37 cellular contexts compared by ENCODE assay signal in genomic region chr11:134904103-134904502, GRCh38.
"Had no signal": no experiment of that assay in that cellular context is flagged by ENCODE, and none has a peak within 500 bp of the region (broad histone marks: within the 10 kb centered on the region; RNA-seq: fewer than 3 reads in every experiment).

No MANE protein-coding gene starts in this region.

- H3K4me3 Mint-ChIP-seq: activated naive CD4-positive, alpha-beta T cell treated with anti-CD3 and anti-CD28 coated beads for 36 hours; activated naive CD4-positive, alpha-beta T cell treated with anti-CD3 and anti-CD28 coated beads, Interleukin-2, amount 50 U/mL, for 24 hours; activated naive CD8-positive, alpha-beta T cell; activated naive CD8-positive, alpha-beta T cell treated with anti-CD3 and anti-CD28 coated beads for 36 hours; activated naive CD8-positive, alpha-beta T cell treated with anti-CD3 and anti-CD28 coated beads, Interleukin-2, amount 10 ng/mL, durations not matched to agents 7 days and 5 days; activated naive CD8-positive, alpha-beta T cell treated with anti-CD3 and anti-CD28 coated beads, Interleukin-2, amount 50 U/mL, for 24 hours; activated T-cell treated with anti-CD3 and anti-CD28 coated beads, Interleukin-2, amount 50 U/mL, for 24 hours; activated T-cell treated with anti-CD3 and anti-CD28 coated beads, Interleukin-2, amount 50 U/mL, for 4 hours; activated T-cell treated with anti-CD3 and anti-CD28 coated beads, Interleukin-2, amount 50 U/mL, for 72 hours; activated T-helper 1 cell treated with anti-CD3 and anti-CD28 coated beads, Interleukin-12 subunit alpha, Interleukin-12 subunit beta, Interleukin-2, Interleukin-4 antibody, amounts not matched to agents 30 ng/mL and 10 ng/mL and 1 ng/mL, durations not matched to agents 14 hours and 24 hours and 36 hours; activated T-helper 17 cell treated with anti-CD3 and anti-CD28 coated beads, Interleukin-2, amount 50 U/mL, for 72 hours; brain; central memory CD8-positive, alpha-beta T cell had no signal

- H3K9me3 Mint-ChIP-seq: activated naive CD4-positive, alpha-beta T cell treated with anti-CD3 and anti-CD28 coated beads for 36 hours; activated naive CD4-positive, alpha-beta T cell treated with anti-CD3 and anti-CD28 coated beads, Interleukin-2, amount 50 U/mL, for 24 hours; activated naive CD4-positive, alpha-beta T cell treated with anti-CD3 and anti-CD28 coated beads, Interleukin-2, amount 50 U/mL, for 72 hours; activated naive CD8-positive, alpha-beta T cell treated with anti-CD3 and anti-CD28 coated beads for 36 hours; activated naive CD8-positive, alpha-beta T cell treated with anti-CD3 and anti-CD28 coated beads, Interleukin-2, amount 10 ng/mL, durations not matched to agents 7 days and 5 days; activated naive CD8-positive, alpha-beta T cell treated with anti-CD3 and anti-CD28 coated beads, Interleukin-2, amount 50 U/mL, for 24 hours; activated T-cell treated with anti-CD3 and anti-CD28 coated beads, Interleukin-2, amount 50 U/mL, for 24 hours; activated T-cell treated with anti-CD3 and anti-CD28 coated beads, Interleukin-2, amount 50 U/mL, for 4 hours; activated T-cell treated with anti-CD3 and anti-CD28 coated beads, Interleukin-2, amount 50 U/mL, for 72 hours; activated T-helper 1 cell treated with anti-CD3 and anti-CD28 coated beads, Interleukin-12 subunit alpha, Interleukin-12 subunit beta, Interleukin-2, Interleukin-4 antibody, amounts not matched to agents 30 ng/mL and 10 ng/mL and 1 ng/mL, durations not matched to agents 14 hours and 24 hours and 36 hours; activated T-helper 17 cell treated with anti-CD3 and anti-CD28 coated beads, Interleukin-2, amount 50 U/mL, for 72 hours; activated T-helper 2 cell treated with anti-CD3 and anti-CD28 coated beads, Interferon-gamma antibody, Interleukin-2, Interleukin-4, amounts not matched to agents 10 μg/mL and 5 μg/mL and 100 μg/mL, durations not matched to agents 14 hours and 24 hours and 36 hours; brain; central memory CD8-positive, alpha-beta T cell had no signal

- DNase-seq: activated effector memory CD4-positive, alpha-beta T cell treated with anti-CD3 and anti-CD28 coated beads, Interleukin-2, amount 50 U/mL, for 16 hours; activated effector memory CD4-positive, alpha-beta T cell treated with Interleukin-2 at 50 U/mL for 16 hours; activated gamma-delta T cell; activated gamma-delta T cell treated with Interleukin-2 at 50 U/mL for 16 hours; activated naive CD4-positive, alpha-beta T cell; activated naive CD4-positive, alpha-beta T cell treated with anti-CD3 and anti-CD28 coated beads for 36 hours; activated naive CD4-positive, alpha-beta T cell treated with anti-CD3 and anti-CD28 coated beads, Interleukin-2, amount 50 U/mL, for 16 hours; activated naive CD4-positive, alpha-beta T cell treated with Interleukin-2 at 50 U/mL for 16 hours; activated naive CD8-positive, alpha-beta T cell treated with anti-CD3 and anti-CD28 coated beads for 36 hours; activated naive CD8-positive, alpha-beta T cell treated with anti-CD3 and anti-CD28 coated beads, Interleukin-2, amount 10 ng/mL, durations not matched to agents 7 days and 5 days; activated naive CD8-positive, alpha-beta T cell treated with anti-CD3 and anti-CD28 coated beads, Interleukin-2, amount 50 U/mL, for 24 hours; activated T-cell treated with anti-CD3 and anti-CD28 coated beads, Interleukin-2, amount 50 U/mL, for 1 hour; activated T-cell treated with anti-CD3 and anti-CD28 coated beads, Interleukin-2, amount 50 U/mL, for 24 hours; activated T-cell treated with anti-CD3 and anti-CD28 coated beads, Interleukin-2, amount 50 U/mL, for 4 hours; activated T-cell treated with anti-CD3 and anti-CD28 coated beads, Interleukin-2, amount 50 U/mL, for 48 hours; activated T-cell treated with anti-CD3 and anti-CD28 coated beads, Interleukin-2, amount 50 U/mL, for 72 hours; adrenal gland; amniotic stem cell; amygdala; anterior cingulate cortex; aorta; body of pancreas; brain microvascular endothelial cell; caudate nucleus; central memory CD4-positive, alpha-beta T cell; cerebellar nuclear complex had no signal

- H3K27me3 ChIP-seq: ascending aorta, body of pancreas, brain microvascular endothelial cell, cardiac muscle cell had no signal

- H3K4me3 ChIP-seq: adrenal gland, ascending aorta, body of pancreas, breast epithelium, cardiac muscle cell had no signal

- H3K4me1 Mint-ChIP-seq: activated naive CD4-positive, alpha-beta T cell treated with anti-CD3 and anti-CD28 coated beads, Interleukin-2, amount 50 U/mL, for 24 hours; activated naive CD8-positive, alpha-beta T cell treated with anti-CD3 and anti-CD28 coated beads for 36 hours; activated naive CD8-positive, alpha-beta T cell treated with anti-CD3 and anti-CD28 coated beads, Interleukin-2, amount 10 ng/mL, durations not matched to agents 7 days and 5 days; activated naive CD8-positive, alpha-beta T cell treated with anti-CD3 and anti-CD28 coated beads, Interleukin-2, amount 50 U/mL, for 24 hours; activated T-helper 17 cell treated with anti-CD3 and anti-CD28 coated beads, Interleukin-2, amount 50 U/mL, for 72 hours; central memory CD8-positive, alpha-beta T cell had no signal

- ATAC-seq: activated naive CD4-positive, alpha-beta T cell treated with anti-CD3 and anti-CD28 coated beads, Interleukin-2, amount 50 U/mL, for 72 hours; activated naive CD8-positive, alpha-beta T cell treated with anti-CD3 and anti-CD28 coated beads, Interleukin-2, amount 50 U/mL, for 24 hours; activated T-cell treated with anti-CD3 and anti-CD28 coated beads, Interleukin-2, amount 50 U/mL, for 4 hours; activated T-cell treated with anti-CD3 and anti-CD28 coated beads, Interleukin-2, amount 50 U/mL, for 72 hours; activated T-helper 17 cell treated with anti-CD3 and anti-CD28 coated beads, Interleukin-2, amount 50 U/mL, for 72 hours; body of pancreas had no signal

- H3K4me1 ChIP-seq: adrenal gland, body of pancreas, breast epithelium had no signal

- H3K9me3 ChIP-seq: adrenal gland, ascending aorta, body of pancreas, breast epithelium had no signal

- H3K36me3 ChIP-seq: adrenal gland, ascending aorta, brain microvascular endothelial cell, breast epithelium, cardiac muscle cell had no signal

- H3K36me3 Mint-ChIP-seq: activated naive CD4-positive, alpha-beta T cell treated with anti-CD3 and anti-CD28 coated beads, Interleukin-2, amount 50 U/mL, for 24 hours; activated naive CD4-positive, alpha-beta T cell treated with anti-CD3 and anti-CD28 coated beads, Interleukin-2, amount 50 U/mL, for 72 hours; activated naive CD8-positive, alpha-beta T cell; activated naive CD8-positive, alpha-beta T cell treated with anti-CD3 and anti-CD28 coated beads for 36 hours; activated naive CD8-positive, alpha-beta T cell treated with anti-CD3 and anti-CD28 coated beads, Interleukin-2, amount 10 ng/mL, durations not matched to agents 7 days and 5 days; brain had no signal

- H3K27ac Mint-ChIP-seq: activated naive CD4-positive, alpha-beta T cell treated with anti-CD3 and anti-CD28 coated beads for 36 hours; activated naive CD4-positive, alpha-beta T cell treated with anti-CD3 and anti-CD28 coated beads, Interleukin-2, amount 50 U/mL, for 24 hours; activated naive CD4-positive, alpha-beta T cell treated with anti-CD3 and anti-CD28 coated beads, Interleukin-2, amount 50 U/mL, for 72 hours; activated naive CD8-positive, alpha-beta T cell; activated naive CD8-positive, alpha-beta T cell treated with anti-CD3 and anti-CD28 coated beads for 36 hours; activated naive CD8-positive, alpha-beta T cell treated with anti-CD3 and anti-CD28 coated beads, Interleukin-2, amount 10 ng/mL, durations not matched to agents 7 days and 5 days; activated naive CD8-positive, alpha-beta T cell treated with anti-CD3 and anti-CD28 coated beads, Interleukin-2, amount 50 U/mL, for 24 hours; activated T-cell treated with anti-CD3 and anti-CD28 coated beads, Interleukin-2, amount 50 U/mL, for 24 hours; activated T-cell treated with anti-CD3 and anti-CD28 coated beads, Interleukin-2, amount 50 U/mL, for 72 hours; activated T-helper 1 cell treated with anti-CD3 and anti-CD28 coated beads, Interleukin-12 subunit alpha, Interleukin-12 subunit beta, Interleukin-2, Interleukin-4 antibody, amounts not matched to agents 30 ng/mL and 10 ng/mL and 1 ng/mL, durations not matched to agents 14 hours and 24 hours and 36 hours; activated T-helper 17 cell treated with anti-CD3 and anti-CD28 coated beads, Interleukin-2, amount 50 U/mL, for 72 hours; activated T-helper 2 cell treated with anti-CD3 and anti-CD28 coated beads, Interferon-gamma antibody, Interleukin-2, Interleukin-4, amounts not matched to agents 10 μg/mL and 5 μg/mL and 100 μg/mL, durations not matched to agents 14 hours and 24 hours and 36 hours had no signal

- H3K27ac ChIP-seq: adrenal gland, ascending aorta, body of pancreas, brain microvascular endothelial cell, breast epithelium, cardiac muscle cell had no signal
